Comparison of ENCODE assay signal across 16 cellular contexts in genomic region chr4:128840711-128841318, GRCh38. TPM values are rescaled to one million over a fixed set of nuclear protein-coding genes. Genes with fewer than 3 reads are reported as not detected.
DNase-seq lines count a peak whose midpoint lies in the region; ATAC-seq and TF ChIP-seq lines count a peak whose summit lies in the region.
"Had no signal": no experiment of that assay in that cellular context is flagged by ENCODE, and none has a peak within 500 bp of the region (broad histone marks: within the 10 kb centered on the region; RNA-seq: fewer than 3 reads in every experiment).

No MANE protein-coding gene starts in this region.

- CTCF ChIA-PET in Calu3 (lab: Charles Lee): no interaction called here

- H3K27ac Mint-ChIP-seq in stimulated activated naive CD8-positive, alpha-beta T cell treated with anti-CD3 and anti-CD28 coated beads, Interleukin-15, Interleukin-2, amounts not matched to agents 100 ng/mL and 50 ng/mL, for 24 hours: peak overlapping the region; percentile 32
- H3K27ac Mint-ChIP-seq in activated T-helper 1 cell treated with anti-CD3 and anti-CD28 coated beads, Interleukin-12 subunit alpha, Interleukin-12 subunit beta, Interleukin-2, Interleukin-4 antibody, amounts not matched to agents 30 ng/mL and 10 ng/mL and 1 ng/mL, durations not matched to agents 14 hours and 24 hours and 36 hours: peak overlapping the region; percentile 26
- H3K27ac Mint-ChIP-seq in naive B cell (peak overlapping the region in 5 of 6 donors; percentile 7 to 88 (median 55)), Calu3 (ENCODE audit: unreplicated experiment) (no peak overlapping the region)
- H3K27ac Mint-ChIP-seq: B cell had no signal

- BruUV-seq in Calu3 (replicated peaks; lab: Mats Ljungman, UMichigan): no TSS peak

- no peak for DNase-seq in stimulated activated naive CD8-positive, alpha-beta T cell treated with anti-CD3 and anti-CD28 coated beads, Interleukin-15, Interleukin-2, amounts not matched to agents 100 U/mL and 50 U/mL, for 24 hours
- DNase-seq in activated T-helper 1 cell treated with anti-CD3 and anti-CD28 coated beads, Interleukin-12 subunit alpha, Interleukin-12 subunit beta, Interleukin-2, Interleukin-4 antibody, amounts not matched to agents 30 ng/mL and 10 ng/mL and 1 ng/mL, durations not matched to agents 14 hours and 24 hours and 36 hours (ENCODE audit: low spot score): no peak
- DNase-seq in naive B cell: no peak
- no peak for DNase-seq in NOMO-1 (lab: John Stamatoyannopoulos, UW; ENCODE audit: unreplicated experiment in 2 of 2)
- no peak for DNase-seq in Calu3
- DNase-seq: DMS79; gastrocnemius medialis; H7; NCI-H1930; NCI-H526; nucleus accumbens; sigmoid colon; stimulated activated CD4-positive, alpha-beta T cell treated with anti-CD3 and anti-CD28 coated beads, Interleukin-4, amount 100 ng/mL, for 1 hour had no signal

- no peak for TF ChIP-seq CTCF in Calu3 (IDR thresholded peaks at IDR 0.05; ENCODE audit: unreplicated experiment)

- no peak for ATAC-seq in stimulated activated naive CD8-positive, alpha-beta T cell treated with anti-CD3 and anti-CD28 coated beads, Interleukin-15, Interleukin-2, amounts not matched to agents 100 U/mL and 50 U/mL, for 24 hours
- no peak for ATAC-seq in naive B cell (ENCODE audit: low read depth in 2 of 2)
- ATAC-seq in GM21737 (IDR thresholded peaks at IDR 0.05; ENCODE audit: unreplicated experiment): no peak
- ATAC-seq: gastrocnemius medialis had no signal

- H3K27me3 Mint-ChIP-seq in stimulated activated naive CD8-positive, alpha-beta T cell treated with anti-CD3 and anti-CD28 coated beads, Interleukin-15, Interleukin-2, amounts not matched to agents 100 ng/mL and 50 ng/mL, for 24 hours: no peaks in the 10 kb centered on the region
- H3K27me3 Mint-ChIP-seq in activated T-helper 1 cell treated with anti-CD3 and anti-CD28 coated beads, Interleukin-12 subunit alpha, Interleukin-12 subunit beta, Interleukin-2, Interleukin-4 antibody, amounts not matched to agents 30 ng/mL and 10 ng/mL and 1 ng/mL, durations not matched to agents 14 hours and 24 hours and 36 hours (ENCODE audit: insufficient read depth): no peaks in the 10 kb centered on the region
- H3K27me3 Mint-ChIP-seq in naive B cell: no peaks in the 10 kb centered on the region
- H3K27me3 Mint-ChIP-seq in Calu3 (ENCODE audit: unreplicated experiment): no peaks in the 10 kb centered on the region
- H3K27me3 Mint-ChIP-seq: B cell had no signal

- no peaks in the 10 kb centered on the region for H3K9me3 Mint-ChIP-seq in stimulated activated naive CD8-positive, alpha-beta T cell treated with anti-CD3 and anti-CD28 coated beads, Interleukin-15, Interleukin-2, amounts not matched to agents 100 ng/mL and 50 ng/mL, for 24 hours
- H3K9me3 Mint-ChIP-seq in activated T-helper 1 cell treated with anti-CD3 and anti-CD28 coated beads, Interleukin-12 subunit alpha, Interleukin-12 subunit beta, Interleukin-2, Interleukin-4 antibody, amounts not matched to agents 30 ng/mL and 10 ng/mL and 1 ng/mL, durations not matched to agents 14 hours and 24 hours and 36 hours: no peaks in the 10 kb centered on the region
- H3K9me3 Mint-ChIP-seq in naive B cell (no peaks in the 10 kb centered on the region), Calu3 (ENCODE audit: low read depth, unreplicated experiment) (no peaks in the 10 kb centered on the region)

- no peak overlapping the region for H3K4me3 Mint-ChIP-seq in stimulated activated naive CD8-positive, alpha-beta T cell treated with anti-CD3 and anti-CD28 coated beads, Interleukin-15, Interleukin-2, amounts not matched to agents 100 ng/mL and 50 ng/mL, for 24 hours
- H3K4me3 Mint-ChIP-seq in activated T-helper 1 cell treated with anti-CD3 and anti-CD28 coated beads, Interleukin-12 subunit alpha, Interleukin-12 subunit beta, Interleukin-2, Interleukin-4 antibody, amounts not matched to agents 30 ng/mL and 10 ng/mL and 1 ng/mL, durations not matched to agents 14 hours and 24 hours and 36 hours: no peak overlapping the region
- H3K4me3 Mint-ChIP-seq in naive B cell (no peak overlapping the region), Calu3 (ENCODE audit: low read depth, unreplicated experiment) (no peak overlapping the region)
- H3K4me3 Mint-ChIP-seq: B cell had no signal

- H3K36me3 Mint-ChIP-seq in stimulated activated naive CD8-positive, alpha-beta T cell treated with anti-CD3 and anti-CD28 coated beads, Interleukin-15, Interleukin-2, amounts not matched to agents 100 ng/mL and 50 ng/mL, for 24 hours (ENCODE audit: low read depth): peaks cover 41% of the 10 kb centered on the region
- H3K36me3 Mint-ChIP-seq in activated T-helper 1 cell treated with anti-CD3 and anti-CD28 coated beads, Interleukin-12 subunit alpha, Interleukin-12 subunit beta, Interleukin-2, Interleukin-4 antibody, amounts not matched to agents 30 ng/mL and 10 ng/mL and 1 ng/mL, durations not matched to agents 14 hours and 24 hours and 36 hours (ENCODE audit: low read depth): peaks cover 25% of the 10 kb centered on the region
- H3K36me3 Mint-ChIP-seq in naive B cell (peaks cover 5 to 15% of the 10 kb centered on the region in 2 donors), Calu3 (ENCODE audit: insufficient read depth, unreplicated experiment) (peaks cover 3% of the 10 kb centered on the region)

- intact Hi-C loops in activated T-helper 1 cell treated with anti-CD3 and anti-CD28 coated beads, Interleukin-12 subunit alpha, Interleukin-12 subunit beta, Interleukin-2, Interleukin-4 antibody, amounts not matched to agents 30 ng/mL and 10 ng/mL and 1 ng/mL, durations not matched to agents 14 hours and 24 hours and 36 hours (cut with micrococcal nuclease): no loop called here
- intact Hi-C loops in Calu3 (cut with micrococcal nuclease; ENCODE audit: unreplicated experiment): no loop called here

- peaks cover 44% of the 10 kb centered on the region for H3K4me1 Mint-ChIP-seq in stimulated activated naive CD8-positive, alpha-beta T cell treated with anti-CD3 and anti-CD28 coated beads, Interleukin-15, Interleukin-2, amounts not matched to agents 100 ng/mL and 50 ng/mL, for 24 hours (ENCODE audit: low read depth)
- peaks cover 40% of the 10 kb centered on the region for H3K4me1 Mint-ChIP-seq in activated T-helper 1 cell treated with anti-CD3 and anti-CD28 coated beads, Interleukin-12 subunit alpha, Interleukin-12 subunit beta, Interleukin-2, Interleukin-4 antibody, amounts not matched to agents 30 ng/mL and 10 ng/mL and 1 ng/mL, durations not matched to agents 14 hours and 24 hours and 36 hours (ENCODE audit: low read depth)
- H3K4me1 Mint-ChIP-seq in naive B cell (peaks cover 43 to 48% (median 43%) of the 10 kb centered on the region in 3 donors), Calu3 (ENCODE audit: low read depth, unreplicated experiment) (peaks cover 20% of the 10 kb centered on the region)

RNA-seq across cellular contexts. Expression of gene JADE1, which starts 31.3 kb away (rescaled TPM):
- total RNA-seq in activated T-helper 1 cell treated with anti-CD3 and anti-CD28 coated beads, Interleukin-12 subunit alpha, Interleukin-12 subunit beta, Interleukin-2, Interleukin-4 antibody, amounts not matched to agents 30 ng/mL and 10 ng/mL and 1 ng/mL, durations not matched to agents 14 hours and 24 hours and 36 hours: 38.7 and 42.4 TPM in 2 replicates
- polyA plus RNA-seq in naive B cell (ENCODE audit: low read depth in 6 of 6): 10 to 100 TPM; 37.4 to 63.8 (median 41.2) TPM
- total RNA-seq in Calu3 (2022): 29.9 and 33.9 TPM in 2 replicates
